ENCODE assay signal across 15 cellular contexts in the genomic region with DNA sequence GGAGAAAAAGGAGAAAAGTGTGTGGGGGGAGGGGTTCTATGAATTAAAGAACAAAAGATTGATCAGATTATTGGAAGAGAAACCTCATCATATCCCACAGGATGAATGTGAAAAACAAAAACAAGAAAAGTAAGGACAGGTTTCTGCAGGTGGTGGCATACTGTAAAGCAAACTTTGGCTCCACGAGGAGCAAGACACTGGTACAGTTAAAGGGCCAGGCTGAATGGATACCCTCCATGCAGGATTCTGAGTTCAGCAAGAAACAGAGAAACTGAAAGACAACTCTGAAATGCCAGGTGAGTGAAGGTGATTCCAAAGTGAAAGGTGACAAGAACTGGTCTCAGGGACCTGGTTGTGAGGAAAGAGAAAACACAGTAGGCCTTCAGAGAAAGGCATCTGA. TPM values are rescaled to one million over a fixed set of nuclear protein-coding genes. Genes with fewer than 3 reads are reported as not detected.
A peak's percentile ranks its signal among the peaks of the same experiment; 100 is the strongest.
DNase-seq lines count a peak whose midpoint lies in the region; ATAC-seq, FAIRE-seq and TF ChIP-seq lines count a peak whose summit lies in the region.
"Had no signal": no experiment of that assay in that cellular context is flagged by ENCODE, and none has a peak within 500 bp of the region (broad histone marks: within the 10 kb centered on the region; RNA-seq: fewer than 3 reads in every experiment).

No MANE protein-coding gene starts in this region.

- H3K27me3 ChIP-seq in CD4-positive, alpha-beta T cell (ENCODE audit: control insufficient read depth, insufficient read depth, low read length), result no peaks in the 10 kb centered on the region
- H3K27me3 ChIP-seq in CD8-positive, alpha-beta T cell (ENCODE audit: insufficient read depth, low read length), result no peaks in the 10 kb centered on the region
- no peaks in the 10 kb centered on the region for H3K27me3 ChIP-seq in pancreas
- H3K27me3 ChIP-seq: right lobe of liver, tibial nerve had no signal

- H3K4me1 ChIP-seq in CD8-positive, alpha-beta T cell (ENCODE audit: insufficient read depth, low read length), result peaks cover 78% of the 10 kb centered on the region
- H3K4me1 ChIP-seq in pancreas, result no peaks in the 10 kb centered on the region
- H3K4me1 ChIP-seq: right lobe of liver had no signal

- DNase-seq in CD4-positive, alpha-beta T cell, result no peak
- no peak for DNase-seq in CD8-positive, alpha-beta T cell
- no peak for DNase-seq in activated T-helper 2 cell treated with anti-CD3 and anti-CD28 coated beads, Interferon-gamma antibody, Interleukin-2, Interleukin-4, amounts not matched to agents 10 μg/mL and 5 μg/mL and 100 μg/mL, durations not matched to agents 14 hours and 24 hours and 36 hours (ENCODE audit: low spot score)
- DNase-seq in mesothelial cell of epicardium (ENCODE audit: low spot score in 2 of 2, unreplicated experiment in 2 of 2) (no peak), erythroblast (lab: John Stamatoyannopoulos, UW) (no peak), pancreas (no peak)
- DNase-seq: activated gamma-delta T cell treated with Interleukin-2 at 50 U/mL for 16 hours, EL, head of caudate nucleus, NCI-H774, right lobe of liver had no signal

- TF ChIP-seq CTCF in CD4-positive, alpha-beta T cell (IDR thresholded peaks at IDR 0.05), result no peak
- no peak for TF ChIP-seq CTCF in CD8-positive, alpha-beta T cell (IDR thresholded peaks at IDR 0.05)
- TF ChIP-seq CTCF in mesothelial cell of epicardium (IDR thresholded peaks at IDR 0.05; ENCODE audit: unreplicated experiment), result no peak
- TF ChIP-seq CTCF in pancreas (IDR thresholded peaks at IDR 0.05), result no peak

- H3K9me3 ChIP-seq in CD4-positive, alpha-beta T cell (ENCODE audit: control insufficient read depth, low read length), result no peaks in the 10 kb centered on the region
- H3K9me3 ChIP-seq in CD8-positive, alpha-beta T cell (ENCODE audit: low read length), result no peaks in the 10 kb centered on the region
- no peaks in the 10 kb centered on the region for H3K9me3 ChIP-seq in pancreas
- H3K9me3 ChIP-seq: right lobe of liver, tibial nerve had no signal

- H3K27ac Mint-ChIP-seq in CD4-positive, alpha-beta T cell, result no peak overlapping the region
- peak overlapping the region; percentile 45 for H3K27ac Mint-ChIP-seq in CD8-positive, alpha-beta T cell
- peak overlapping the region; percentile 33 for H3K27ac Mint-ChIP-seq in activated T-helper 2 cell treated with anti-CD3 and anti-CD28 coated beads, Interferon-gamma antibody, Interleukin-2, Interleukin-4, amounts not matched to agents 10 μg/mL and 5 μg/mL and 100 μg/mL, durations not matched to agents 14 hours and 24 hours and 36 hours
- peak overlapping the region; percentile 91 for H3K27ac Mint-ChIP-seq in mesothelial cell of epicardium
- H3K27ac Mint-ChIP-seq: stimulated activated memory B cell treated with anti-CD40 and anti-IgM and Interleukin-4, amounts not matched to agents 10 μg/mL and 1 μg/mL and 100 μg/mL, for 72 hours had no signal

- POLR2A ChIA-PET in CD4-positive, alpha-beta T cell (lab: Charles Lee), result interaction anchor here (0.6 to 1.9 kb wide), 3 partner anchors 9 to 20 kb away, joined by 3 to 5 read pairs (median 4); no protein-coding TSS in a partner anchor
- POLR2A ChIA-PET in CD8-positive, alpha-beta T cell (lab: Charles Lee), result no interaction called here

- no peak for FAIRE-seq in pancreas (lab: Jason Lieb, UNC)

- no peak for ATAC-seq in CD4-positive, alpha-beta T cell (ENCODE audit: poor library complexity)
- ATAC-seq in CD8-positive, alpha-beta T cell, result no peak
- no peak for ATAC-seq in GM18502 (IDR thresholded peaks at IDR 0.05; ENCODE audit: poor library complexity, unreplicated experiment)
- ATAC-seq in pancreas, result no peak
- ATAC-seq: right lobe of liver; Right ventricle myocardium inferior; stimulated activated memory B cell treated with anti-CD40 and anti-IgM and Interleukin-4, amounts not matched to agents 10 μg/mL and 1 μg/mL and 100 μg/mL, for 72 hours had no signal

- peaks cover 51% of the 10 kb centered on the region for H3K4me1 Mint-ChIP-seq in CD4-positive, alpha-beta T cell (ENCODE audit: low read depth)
- peaks cover 85% of the 10 kb centered on the region for H3K4me1 Mint-ChIP-seq in CD8-positive, alpha-beta T cell (ENCODE audit: low read depth)
- peaks cover 80% of the 10 kb centered on the region for H3K4me1 Mint-ChIP-seq in activated T-helper 2 cell treated with anti-CD3 and anti-CD28 coated beads, Interferon-gamma antibody, Interleukin-2, Interleukin-4, amounts not matched to agents 10 μg/mL and 5 μg/mL and 100 μg/mL, durations not matched to agents 14 hours and 24 hours and 36 hours (ENCODE audit: low read depth)
- peaks cover 19% of the 10 kb centered on the region for H3K4me1 Mint-ChIP-seq in mesothelial cell of epicardium

- H3K27ac ChIP-seq in CD4-positive, alpha-beta T cell (ENCODE audit: low read depth, low read length), result no peak overlapping the region
- H3K27ac ChIP-seq in CD8-positive, alpha-beta T cell (ENCODE audit: low read depth, low read length), result no peak overlapping the region
- H3K27ac ChIP-seq in pancreas, result no peak overlapping the region
- H3K27ac ChIP-seq: right lobe of liver, tibial nerve had no signal

- no peaks in the 10 kb centered on the region for H3K36me3 ChIP-seq in CD8-positive, alpha-beta T cell (ENCODE audit: insufficient read depth, low read length)
- H3K36me3 ChIP-seq in pancreas, result no peaks in the 10 kb centered on the region
- H3K36me3 ChIP-seq: right lobe of liver, tibial nerve had no signal

- CTCF ChIA-PET in CD4-positive, alpha-beta T cell (lab: Charles Lee), result no interaction called here
- CTCF ChIA-PET in CD8-positive, alpha-beta T cell (lab: Charles Lee), result interaction anchor here (1.4 kb wide), 1 partner anchor 9 kb away, joined by 3 read pairs; no protein-coding TSS in a partner anchor

- 9 to 18% methylated on average over 1 of the region's 1 CpG for WGBS in pancreas, 2 donors

- H3K9me3 Mint-ChIP-seq in CD4-positive, alpha-beta T cell, result no peaks in the 10 kb centered on the region
- H3K9me3 Mint-ChIP-seq in CD8-positive, alpha-beta T cell, result no peaks in the 10 kb centered on the region
- no peaks in the 10 kb centered on the region for H3K9me3 Mint-ChIP-seq in activated T-helper 2 cell treated with anti-CD3 and anti-CD28 coated beads, Interferon-gamma antibody, Interleukin-2, Interleukin-4, amounts not matched to agents 10 μg/mL and 5 μg/mL and 100 μg/mL, durations not matched to agents 14 hours and 24 hours and 36 hours
- no peaks in the 10 kb centered on the region for H3K9me3 Mint-ChIP-seq in mesothelial cell of epicardium

- no peak for TF ChIP-seq POLR2A in erythroblast (IDR thresholded peaks at IDR 0.05; ENCODE audit: low read length)

- no peak overlapping the region for H3K4me3 ChIP-seq in CD8-positive, alpha-beta T cell (ENCODE audit: low read depth, low read length)
- no peak overlapping the region for H3K4me3 ChIP-seq in pancreas
- H3K4me3 ChIP-seq: right lobe of liver, tibial nerve had no signal

- intact Hi-C loops in CD4-positive, alpha-beta T cell (cut with DNase I, micrococcal nuclease), result loop anchor here (2.0 to 5.0 kb wide), 3 partner anchors 15 to 36 kb away; a partner anchor contains a TSS
- intact Hi-C loops in CD8-positive, alpha-beta T cell (cut with DNase I, micrococcal nuclease), result loop anchor here (2.0 kb wide), 2 partner anchors 17 to 31 kb away; no protein-coding TSS in a partner anchor
- intact Hi-C loops in activated T-helper 2 cell treated with anti-CD3 and anti-CD28 coated beads, Interferon-gamma antibody, Interleukin-2, Interleukin-4, amounts not matched to agents 10 μg/mL and 5 μg/mL and 100 μg/mL, durations not matched to agents 14 hours and 24 hours and 36 hours (cut with micrococcal nuclease), result no loop called here
- intact Hi-C loops in pancreas (cut with DNase I), result no loop called here

- no peaks in the 10 kb centered on the region for H3K27me3 Mint-ChIP-seq in CD4-positive, alpha-beta T cell
- no peaks in the 10 kb centered on the region for H3K27me3 Mint-ChIP-seq in CD8-positive, alpha-beta T cell (ENCODE audit: low read depth)
- H3K27me3 Mint-ChIP-seq in activated T-helper 2 cell treated with anti-CD3 and anti-CD28 coated beads, Interferon-gamma antibody, Interleukin-2, Interleukin-4, amounts not matched to agents 10 μg/mL and 5 μg/mL and 100 μg/mL, durations not matched to agents 14 hours and 24 hours and 36 hours (ENCODE audit: low read depth), result no peaks in the 10 kb centered on the region
- no peaks in the 10 kb centered on the region for H3K27me3 Mint-ChIP-seq in mesothelial cell of epicardium (ENCODE audit: low read depth)
- H3K27me3 Mint-ChIP-seq: stimulated activated memory B cell treated with anti-CD40 and anti-IgM and Interleukin-4, amounts not matched to agents 10 μg/mL and 1 μg/mL and 100 μg/mL, for 72 hours had no signal

- peaks cover 68% of the 10 kb centered on the region for H3K36me3 Mint-ChIP-seq in CD4-positive, alpha-beta T cell (ENCODE audit: low read depth)
- peaks cover 32% of the 10 kb centered on the region for H3K36me3 Mint-ChIP-seq in CD8-positive, alpha-beta T cell
- H3K36me3 Mint-ChIP-seq in activated T-helper 2 cell treated with anti-CD3 and anti-CD28 coated beads, Interferon-gamma antibody, Interleukin-2, Interleukin-4, amounts not matched to agents 10 μg/mL and 5 μg/mL and 100 μg/mL, durations not matched to agents 14 hours and 24 hours and 36 hours (ENCODE audit: low read depth), result peaks cover 74% of the 10 kb centered on the region
- peaks cover 15% of the 10 kb centered on the region for H3K36me3 Mint-ChIP-seq in mesothelial cell of epicardium

- peak overlapping the region; percentile 12 for H3K4me3 Mint-ChIP-seq in CD4-positive, alpha-beta T cell
- H3K4me3 Mint-ChIP-seq in CD8-positive, alpha-beta T cell, result no peak overlapping the region
- H3K4me3 Mint-ChIP-seq in activated T-helper 2 cell treated with anti-CD3 and anti-CD28 coated beads, Interferon-gamma antibody, Interleukin-2, Interleukin-4, amounts not matched to agents 10 μg/mL and 5 μg/mL and 100 μg/mL, durations not matched to agents 14 hours and 24 hours and 36 hours (ENCODE audit: low read depth), result peak overlapping the region; percentile 9
- no peak overlapping the region for H3K4me3 Mint-ChIP-seq in mesothelial cell of epicardium
- H3K4me3 Mint-ChIP-seq: stimulated activated memory B cell treated with anti-CD40 and anti-IgM and Interleukin-4, amounts not matched to agents 10 μg/mL and 1 μg/mL and 100 μg/mL, for 72 hours had no signal

RNA-seq across cellular contexts. Expression of a gene that starts 37.4 kb away (rescaled TPM):
- 100 to 1,000 TPM; 419 TPM for total RNA-seq in CD4-positive, alpha-beta T cell
- 100 to 1,000 TPM; 479 to 483 TPM for total RNA-seq in CD8-positive, alpha-beta T cell
- 359 TPM in 2 replicates for total RNA-seq in activated T-helper 2 cell treated with anti-CD3 and anti-CD28 coated beads, Interferon-gamma antibody, Interleukin-2, Interleukin-4, amounts not matched to agents 10 μg/mL and 5 μg/mL and 100 μg/mL, durations not matched to agents 14 hours and 24 hours and 36 hours
- total RNA-seq in mesothelial cell of epicardium (104 to 123 TPM (median 115 TPM) in 3 replicates), pancreas (10 to 100 TPM in 3 of 6 donors, 1 to 10 TPM in 3; 6.4 to 21.7 (median 11.9) TPM)
- 10 to 100 TPM in 1 of 2 donors, 1 to 10 TPM in 1; 8.7 to 16.5 TPM for polyA plus RNA-seq in pancreas

Comparison
In these comparisons a context has a peak if more than half of its experiments do, and no peak if none do; other contexts are left out.
1. H3K4me3 Mint-ChIP-seq: peak in CD4-positive, alpha-beta T cell (single experiment) and activated T-helper 2 cell treated with anti-CD3 and anti-CD28 coated beads, Interferon-gamma antibody, Interleukin-2, Interleukin-4, amounts not matched to agents 10 μg/mL and 5 μg/mL and 100 μg/mL, durations not matched to agents 14 hours and 24 hours and 36 hours (single experiment); none in CD8-positive, alpha-beta T cell (single experiment) and mesothelial cell of epicardium (single experiment).
2. intact Hi-C loops: an anchor here in CD4-positive, alpha-beta T cell (2.0 to 5.0 kb wide) and CD8-positive, alpha-beta T cell (2.0 kb wide); none called in activated T-helper 2 cell treated with anti-CD3 and anti-CD28 coated beads, Interferon-gamma antibody, Interleukin-2, Interleukin-4, amounts not matched to agents 10 μg/mL and 5 μg/mL and 100 μg/mL, durations not matched to agents 14 hours and 24 hours and 36 hours and pancreas.